20 cellular contexts compared by ENCODE assay signal in the genomic region with DNA sequence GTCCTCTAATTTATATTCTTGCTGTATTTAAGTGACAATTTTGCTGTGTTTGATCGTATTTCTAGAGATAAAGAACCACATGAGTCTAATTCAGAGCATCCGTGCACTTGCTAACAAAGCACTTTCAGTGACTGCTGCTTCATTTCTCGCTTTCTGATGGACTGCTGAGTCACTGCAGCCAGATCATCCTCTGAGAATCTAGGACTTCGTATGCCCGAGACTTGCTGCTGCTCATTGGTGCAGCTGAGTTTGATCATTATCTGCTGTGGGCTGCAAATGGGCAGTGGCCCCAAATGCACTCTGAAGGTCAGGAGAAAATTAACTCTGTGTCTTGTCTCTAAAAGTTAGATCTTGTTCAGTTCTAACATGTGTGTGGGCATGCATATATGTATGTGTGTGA.
DNase-seq lines count a peak whose midpoint lies in the region; ATAC-seq and TF ChIP-seq lines count a peak whose summit lies in the region.
"Had no signal": no experiment of that assay in that cellular context is flagged by ENCODE, and none has a peak within 500 bp of the region (broad histone marks: within the 10 kb centered on the region; RNA-seq: fewer than 3 reads in every experiment).

No MANE protein-coding gene starts in this region.

- no peaks in the 10 kb centered on the region for H3K36me3 Mint-ChIP-seq in activated T-helper 17 cell treated with anti-CD3 and anti-CD28 coated beads, Interleukin-2, amount 50 U/mL, for 72 hours (ENCODE audit: low read depth)

- no peaks in the 10 kb centered on the region for H3K9me3 Mint-ChIP-seq in activated T-helper 17 cell treated with anti-CD3 and anti-CD28 coated beads, Interleukin-2, amount 50 U/mL, for 72 hours

- no peak for TF ChIP-seq CTCF in AG10803 (conservative IDR thresholded peaks at IDR 0.05; ENCODE audit: low read length)

- H3K27ac Mint-ChIP-seq in activated T-helper 17 cell treated with anti-CD3 and anti-CD28 coated beads, Interleukin-2, amount 50 U/mL, for 72 hours = no peak overlapping the region

- peak; percentile 70 for ATAC-seq in activated T-helper 17 cell treated with anti-CD3 and anti-CD28 coated beads, Interleukin-2, amount 50 U/mL, for 72 hours (replicated peaks)
- no peak for ATAC-seq in HG03571 (IDR thresholded peaks at IDR 0.05; ENCODE audit: unreplicated experiment)
- ATAC-seq: gastrocnemius medialis, Right ventricle myocardium inferior had no signal

- DNase-seq in AG10803 (ENCODE audit: low read depth) = peak; percentile 61
- peak; percentile 42 for DNase-seq in HK-2 (ENCODE audit: unreplicated experiment)
- DNase-seq in kidney tubule cell (ENCODE audit: low spot score) = peak; percentile 29
- DNase-seq in NCI-H1417 treated with DMSO at 0.1 percent for 48 hours (lab: John Stamatoyannopoulos, UW) = no peak
- DNase-seq in NCI-H1930 (lab: John Stamatoyannopoulos, UW) = no peak
- DNase-seq in NCI-H2171 (lab: John Stamatoyannopoulos, UW) = no peak
- DNase-seq: activated CD4-positive, alpha-beta T cell treated with anti-CD3 and anti-CD28 coated beads, Interleukin-2, amount 50 U/mL, for 4 hours; AML-193; DND-41; gastrocnemius medialis; H7; kidney; NCI-H1092 treated with DMSO at 0.1 percent for 48 hours; NCI-H446 treated with DMSO at 0.1 percent for 48 hours; stimulated activated CD8-positive, alpha-beta memory T cell treated with anti-CD3 and anti-CD28 coated beads, Interleukin-4, amount 100 ng/mL, for 48 hours; T1000 had no signal

- H3K4me3 ChIP-seq in AG10803 (ENCODE audit: low read length) = no peak overlapping the region
- H3K4me3 ChIP-seq: gastrocnemius medialis, upper lobe of left lung had no signal

- no peak overlapping the region for H3K4me3 Mint-ChIP-seq in activated T-helper 17 cell treated with anti-CD3 and anti-CD28 coated beads, Interleukin-2, amount 50 U/mL, for 72 hours

- no peaks in the 10 kb centered on the region for H3K27me3 Mint-ChIP-seq in activated T-helper 17 cell treated with anti-CD3 and anti-CD28 coated beads, Interleukin-2, amount 50 U/mL, for 72 hours

- H3K4me1 Mint-ChIP-seq in activated T-helper 17 cell treated with anti-CD3 and anti-CD28 coated beads, Interleukin-2, amount 50 U/mL, for 72 hours = peaks cover 6% of the 10 kb centered on the region

Comparison
In these comparisons a context has a peak if more than half of its experiments do, and no peak if none do; other contexts are left out.
1. DNase-seq: peak in AG10803 (single experiment), HK-2 (single experiment) and kidney tubule cell (single experiment); none in NCI-H1417 treated with DMSO at 0.1 percent for 48 hours (single experiment), NCI-H1930 (0 of 2) and NCI-H2171 (single experiment).